Comparison of ENCODE assay signal across 37 cellular contexts in the genomic region with DNA sequence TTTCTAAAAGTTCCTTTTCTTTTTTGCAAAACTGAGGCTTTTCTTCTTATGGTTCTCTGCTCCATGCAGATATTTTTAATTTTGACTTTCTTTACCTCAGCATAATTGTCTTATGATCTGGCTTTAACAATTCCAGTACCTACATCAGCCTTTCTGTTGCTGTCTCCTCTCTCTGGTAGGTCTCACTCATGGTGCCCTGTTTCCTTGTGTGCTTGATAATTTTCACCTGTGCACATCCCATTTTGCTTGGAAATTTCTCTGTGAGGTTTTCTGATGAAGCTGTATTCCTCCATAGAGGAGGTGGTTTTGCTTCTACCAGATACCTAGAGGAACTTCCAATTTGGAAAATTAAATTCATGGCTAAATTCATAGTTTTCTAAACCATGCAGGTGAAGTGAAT. TPM values are rescaled to one million over a fixed set of nuclear protein-coding genes. Genes with fewer than 3 reads are reported as not detected.
"Had no signal": no experiment of that assay in that cellular context is flagged by ENCODE, and none has a peak within 500 bp of the region (broad histone marks: within the 10 kb centered on the region; RNA-seq: fewer than 3 reads in every experiment).

No MANE protein-coding gene starts in this region.

- DNase-seq: Karpas-422, Kasumi-1, MG63, MM.1S, MV-4-11, NCI-H1048, NCI-H1092, NCI-H1092 treated with DMSO at 0.1 percent for 48 hours, NCI-H1105, NCI-H1105 treated with DMSO at 0.1 percent for 48 hours, NCI-H1417, NCI-H1417 treated with DMSO at 0.1 percent for 48 hours, NCI-H1436, NCI-H1436 treated with DMSO at 0.1 percent for 48 hours, NCI-H146, NCI-H1694, NCI-H1694 treated with DMSO at 0.1 percent for 48 hours, NCI-H187, NCI-H187 treated with DMSO at 0.1 percent for 48 hours, NCI-H1930, NCI-H2029, NCI-H2029 treated with DMSO at 0.1 percent for 48 hours, NCI-H2081, NCI-H2081 treated with DMSO at 0.1 percent for 48 hours, NCI-H2107, NCI-H2171, NCI-H2171 treated with DMSO at 0.1 percent for 48 hours, NCI-H2227 treated with DMSO at 0.1 percent for 48 hours, NCI-H226, NCI-H345, NCI-H446, NCI-H446 treated with DMSO at 0.1 percent for 48 hours, NCI-H510A, NCI-H510A treated with DMSO at 0.1 percent for 48 hours had no signal

- H3K27me3 ChIP-seq: MG63 had no signal

- H3K9me3 ChIP-seq: MG63 had no signal

- H3K36me3 ChIP-seq: MG63 had no signal

- H3K4me3 ChIP-seq: MG63 had no signal

RNA-seq across cellular contexts. Expression of a gene that starts 2.3 kb away (rescaled TPM):
- total RNA-seq: LHCN-M2, MCF 10A, NCI-H460 had no signal
